Comparison of ENCODE assay signal across 13 cellular contexts in the genomic region with DNA sequence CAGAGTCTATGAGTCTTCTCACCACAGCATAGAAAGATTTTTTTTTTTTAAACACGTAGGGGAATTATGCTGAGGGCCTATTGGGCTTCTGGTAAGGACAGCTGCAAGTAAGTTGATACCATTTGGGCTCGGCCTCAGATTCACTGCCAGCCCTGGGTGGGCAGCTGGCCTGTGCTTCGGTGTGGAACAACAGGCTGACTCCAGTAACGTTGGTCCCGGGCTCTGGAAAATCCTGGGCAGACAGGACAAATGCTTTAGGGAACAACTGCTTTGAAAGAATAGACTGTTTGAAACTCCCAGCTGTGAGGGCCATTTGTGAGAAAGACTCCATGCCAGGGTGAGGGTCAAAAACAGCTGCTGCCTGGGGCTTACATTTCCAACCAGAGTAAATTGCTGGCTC.
DNase-seq lines count a peak whose midpoint lies in the region; ATAC-seq and TF ChIP-seq lines count a peak whose summit lies in the region.
"Had no signal": no experiment of that assay in that cellular context is flagged by ENCODE, and none has a peak within 500 bp of the region (broad histone marks: within the 10 kb centered on the region; RNA-seq: fewer than 3 reads in every experiment).

No MANE protein-coding gene starts in this region.

- 15% methylated on average over 4 of the region's 5 CpGs; no CpG with 5 or more reads in 1 of the 2 experiments for whole genome bisulfite sequencing in IMR-90 (ENCODE audit: extremely low coverage in 2 of 2, insufficient read length in 1 of 2), 2 experiments
- WGBS in heart right ventricle, 2 donors, result 36 to 42% methylated on average over 5 of the region's 5 CpGs

- H3K4me3 ChIP-seq in IMR-90 (ENCODE audit: insufficient read depth, low read depth, low read length) (no peak overlapping the region), heart right ventricle (no peak overlapping the region), Peyer's patch (no peak overlapping the region)

- no peak overlapping the region for H3K4ac ChIP-seq in IMR-90 (ENCODE audit: low read depth, low read length)

- no peak overlapping the region for H4K8ac ChIP-seq in IMR-90 (ENCODE audit: low read depth in 2 of 2, low read length in 2 of 2)

- H4K20me1 ChIP-seq in IMR-90 (ENCODE audit: insufficient read depth, low read length), result no peaks in the 10 kb centered on the region

- no peak for TF ChIP-seq RAD21 in IMR-90 (IDR thresholded peaks at IDR 0.05; ENCODE audit: low read length)

- no peak overlapping the region for H2BK120ac ChIP-seq in IMR-90 (ENCODE audit: low read depth, low read length)

- no peaks in the 10 kb centered on the region for H3K79me1 ChIP-seq in IMR-90 (ENCODE audit: low read depth in 1 of 2, low read length in 2 of 2)

- no peaks in the 10 kb centered on the region for H3K9me1 ChIP-seq in IMR-90 (ENCODE audit: insufficient read depth, low read length)

- no peaks in the 10 kb centered on the region for H3K4me1 ChIP-seq in IMR-90 (ENCODE audit: control insufficient read depth, insufficient read depth, low read length)
- H3K4me1 ChIP-seq in heart right ventricle, result peaks cover 2 to 44% (median 14%) of the 10 kb centered on the region in 9 donors
- H3K4me1 ChIP-seq in Peyer's patch, result no peaks in the 10 kb centered on the region

- no peak overlapping the region for H4K91ac ChIP-seq in IMR-90 (ENCODE audit: insufficient read depth, low read depth, low read length)

- no peak overlapping the region for H2BK15ac ChIP-seq in IMR-90 (ENCODE audit: low read depth, low read length)

- no peak overlapping the region for H3K27ac ChIP-seq in IMR-90 (ENCODE audit: insufficient read depth, low read length)
- peak overlapping the region; percentile 30 to 78 (median 70) for H3K27ac ChIP-seq in heart right ventricle
- no peak overlapping the region for H3K27ac ChIP-seq in Peyer's patch

- no peak overlapping the region for H2AK9ac ChIP-seq in IMR-90 (replicated peaks; ENCODE audit: low read depth, low read length, poor library complexity)

- peaks cover 9% of the 10 kb centered on the region for H3K4me1 Mint-ChIP-seq in CD14-positive monocyte

- TF ChIP-seq CTCF in IMR-90 (conservative IDR thresholded peaks at IDR 0.05; ENCODE audit: low read depth, low read length) (no peak), heart right ventricle (IDR thresholded peaks at IDR 0.05) (no peak), Peyer's patch (IDR thresholded peaks at IDR 0.05) (no peak), CD14-positive monocyte (IDR thresholded peaks at IDR 0.05) (no peak)

- peaks cover 5% of the 10 kb centered on the region for H3K27me3 ChIP-seq in IMR-90 (ENCODE audit: control insufficient read depth, insufficient read depth, low read length)
- H3K27me3 ChIP-seq in heart right ventricle, result no peaks in the 10 kb centered on the region
- H3K27me3 ChIP-seq in Peyer's patch, result no peaks in the 10 kb centered on the region

- H3K36me3 ChIP-seq in IMR-90 (ENCODE audit: control insufficient read depth, insufficient read depth, low read length) (no peaks in the 10 kb centered on the region), heart right ventricle (no peaks in the 10 kb centered on the region), Peyer's patch (no peaks in the 10 kb centered on the region)

- no peak overlapping the region for H3K4me2 ChIP-seq in IMR-90 (ENCODE audit: low read depth, low read length)

- H3K18ac ChIP-seq in IMR-90 (ENCODE audit: low read depth, low read length), result no peak overlapping the region

- H3K9me3 ChIP-seq in IMR-90 (ENCODE audit: control insufficient read depth, insufficient read depth, low read length) (no peaks in the 10 kb centered on the region), heart right ventricle (no peaks in the 10 kb centered on the region), Peyer's patch (no peaks in the 10 kb centered on the region)

- POLR2A ChIA-PET in IMR-90 (lab: Charles Lee; ENCODE audit: unreplicated experiment), result no interaction called here

- peaks cover 0 to 1% (median 0%) of the 10 kb centered on the region in 7 donors for H3K9me3 Mint-ChIP-seq in CD14-positive monocyte

- intact Hi-C loops in IMR-90 (cut with micrococcal nuclease), result no loop called here
- intact Hi-C loops in heart right ventricle (cut with DNase I), result no loop called here
- intact Hi-C loops in CD14-positive monocyte (cut with micrococcal nuclease), result no loop called here

- CTCF ChIA-PET in IMR-90 (lab: Yijun Ruan, JAX), result interaction anchor here (1.2 kb wide), 1 partner anchor 33 kb away, joined by 3 read pairs; no protein-coding TSS in a partner anchor

- H2BK5ac ChIP-seq in IMR-90 (ENCODE audit: low read depth, low read length, poor library complexity, severe bottlenecking), result no peak overlapping the region

- H2AK5ac ChIP-seq in IMR-90 (ENCODE audit: low read depth, low read length), result no peak overlapping the region

- no peaks in the 10 kb centered on the region for H3K36me3 Mint-ChIP-seq in CD14-positive monocyte

- H3K56ac ChIP-seq in IMR-90 (ENCODE audit: extremely low read depth, insufficient read depth, low read length), result no peak overlapping the region

- in situ Hi-C loops in IMR-90 (cut with MboI; ENCODE audit: low sequenced_read_pairs), result no loop called here

- H3K4me3 Mint-ChIP-seq in CD14-positive monocyte, result no peak overlapping the region

- peak; percentile 11 for DNase-seq in IMR-90
- peak; percentile 21 for DNase-seq in SK-N-DZ (ENCODE audit: low spot score)
- DNase-seq in heart right ventricle, result peak; percentile 57 to 62
- DNase-seq in retina, result peak; percentile 42
- no peak for DNase-seq in Peyer's patch
- no peak for DNase-seq in stimulated activated CD4-positive, alpha-beta T cell treated with anti-CD3 and anti-CD28 coated beads, Interleukin-2, amount 100 ng/mL, for 24 hours
- no peak for DNase-seq in CD14-positive monocyte (ENCODE audit: low spot score)
- no peak for DNase-seq in mesenteric fat pad (ENCODE audit: low spot score)
- DNase-seq: activated CD8-positive, alpha-beta memory T cell treated with anti-CD3 and anti-CD28 coated beads, Interleukin-2, amount 50 U/mL, for 48 hours; Kasumi-1; occipital lobe; stimulated activated CD4-positive, alpha-beta T cell treated with anti-CD3 and anti-CD28 coated beads, Interleukin-4, amount 100 ng/mL, for 24 hours; stimulated activated naive CD4-positive, alpha-beta T cell had no signal

- no peak overlapping the region for H2BK20ac ChIP-seq in IMR-90 (ENCODE audit: low read depth, low read length)

- no peak overlapping the region for H3K9ac ChIP-seq in IMR-90 (ENCODE audit: low read depth, low read length)

- H3K27ac Mint-ChIP-seq in CD14-positive monocyte, result no peak overlapping the region

- H3K23ac ChIP-seq in IMR-90 (ENCODE audit: low read depth, low read length), result no peak overlapping the region

- TF ChIP-seq POLR2A in IMR-90 (IDR thresholded peaks at IDR 0.05; ENCODE audit: low read depth, low read length) (no peak), Peyer's patch (IDR thresholded peaks at IDR 0.05) (no peak)

- ATAC-seq in IMR-90 (ENCODE audit: low read depth) (peak; percentile 46), heart right ventricle (peak; percentile 74 to 98 (median 90))

- H3K14ac ChIP-seq in IMR-90 (replicated peaks; ENCODE audit: low read depth, low read length), result no peak overlapping the region

- peak overlapping the region; percentile 74 for H2AFZ ChIP-seq in IMR-90 (replicated peaks; ENCODE audit: low read length, poor library complexity)

- no TSS peak for BruUV-seq in IMR-90 (replicated peaks; lab: Mats Ljungman, UMichigan)

- dilution Hi-C loops in IMR-90 (cut with HindIII; ENCODE audit: low sequenced_read_pairs, unreplicated experiment), result no loop called here

- peaks cover 6 to 18% (median 7%) of the 10 kb centered on the region in 3 donors for H3K27me3 Mint-ChIP-seq in CD14-positive monocyte (ENCODE audit: low read depth in 3 of 3)

- H4K5ac ChIP-seq in IMR-90 (ENCODE audit: low read depth, low read length), result no peak overlapping the region

TF ChIP-seq in IMR-90, 13 proteins besides CTCF, POLR2A, EP300 and RAD21:
- TF ChIP-seq, protein P1, sequence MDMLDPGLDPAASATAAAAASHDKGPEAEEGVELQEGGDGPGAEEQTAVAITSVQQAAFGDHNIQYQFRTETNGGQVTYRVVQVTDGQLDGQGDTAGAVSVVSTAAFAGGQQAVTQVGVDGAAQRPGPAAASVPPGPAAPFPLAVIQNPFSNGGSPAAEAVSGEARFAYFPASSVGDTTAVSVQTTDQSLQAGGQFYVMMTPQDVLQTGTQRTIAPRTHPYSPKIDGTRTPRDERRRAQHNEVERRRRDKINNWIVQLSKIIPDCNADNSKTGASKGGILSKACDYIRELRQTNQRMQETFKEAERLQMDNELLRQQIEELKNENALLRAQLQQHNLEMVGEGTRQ (IDR thresholded peaks at IDR 0.05; ENCODE audit: low read depth, low read length), result no peak
- TF ChIP-seq MAFK (IDR thresholded peaks at IDR 0.05; ENCODE audit: low read depth, low read length), result no peak
- TF ChIP-seq MXI1 (IDR thresholded peaks at IDR 0.05; ENCODE audit: borderline replicate concordance, low read depth, low read length), result no peak
- no peak for TF ChIP-seq CHD1 (IDR thresholded peaks at IDR 0.05; ENCODE audit: low read depth, low read length)
- no peak for TF ChIP-seq NFE2L2 (IDR thresholded peaks at IDR 0.05; ENCODE audit: low read depth, low read length)
- no peak for TF ChIP-seq SMC3 (IDR thresholded peaks at IDR 0.05; ENCODE audit: low read depth, low read length)
- no peak for TF ChIP-seq RFX5 (IDR thresholded peaks at IDR 0.05; ENCODE audit: low read depth, low read length)
- no peak for TF ChIP-seq MAZ (IDR thresholded peaks at IDR 0.05; ENCODE audit: borderline replicate concordance, low read depth, low read length)

Comparison
In these comparisons a context has a peak if more than half of its experiments do, and no peak if none do; other contexts are left out.
1. DNase-seq: peak in IMR-90 (single experiment), SK-N-DZ (single experiment), heart right ventricle (2 of 2) and retina (single experiment); none in Peyer's patch (0 of 3), stimulated activated CD4-positive, alpha-beta T cell treated with anti-CD3 and anti-CD28 coated beads, Interleukin-2, amount 100 ng/mL, for 24 hours (0 of 2), CD14-positive monocyte (single experiment) and mesenteric fat pad (single experiment).
2. H3K27ac ChIP-seq: peak in heart right ventricle (10 of 10); none in IMR-90 (single experiment) and Peyer's patch (0 of 4).